Comparison of ENCODE assay signal across 8 cellular contexts in genomic region chr5:65624570-65625555, GRCh38. TPM values are rescaled to one million over a fixed set of nuclear protein-coding genes. Genes with fewer than 3 reads are reported as not detected.
A peak's percentile ranks its signal among the peaks of the same experiment; 100 is the strongest.
DNase-seq lines count a peak whose midpoint lies in the region; ATAC-seq, FAIRE-seq and TF ChIP-seq lines count a peak whose summit lies in the region.

Gene SHLD3, plus strand, starts transcription at chr5:65625027. Its CDS starts 4,561 bp downstream, at chr5:65629588.
Gene TRAPPC13, plus strand, starts transcription at chr5:65625027. Its CDS starts 34 bp downstream, at chr5:65625061.

- ATAC-seq in HG03457 (IDR thresholded peaks at IDR 0.05; ENCODE audit: unreplicated experiment), result peak; percentile 60
- peak; percentile 91 for ATAC-seq in left lobe of liver

- DNase-seq in BJ (ENCODE audit: low read depth), result peak; percentile 54
- peak; percentile 22 for DNase-seq in GM19239 (ENCODE audit: insufficient read length, low spot score)
- peak; percentile 86 to 91 for DNase-seq in NCI-H524 (lab: John Stamatoyannopoulos, UW)
- DNase-seq in activated CD4-positive, alpha-beta T cell treated with anti-CD3 and anti-CD28 coated beads for 48 hours, result peak; percentile 84
- peak; percentile 90 for DNase-seq in left lobe of liver (ENCODE audit: low spot score)
- peak; percentile 70 to 82 for DNase-seq in stimulated activated CD4-positive, alpha-beta T cell treated with anti-CD3 and anti-CD28 coated beads, Interleukin-2, amount 100 ng/mL, for 24 hours

- POLR2A ChIA-PET in BJ (lab: Charles Lee), result no interaction called here

- H3K36me3 Mint-ChIP-seq in dendritic cell treated with granulocyte-macrophage colony-stimulating factor and Interleukin-4, amounts not matched to agents 40 ng/mL and 50 ng/mL, for 4 days (ENCODE audit: low read depth), result peaks cover 30% of the 10 kb centered on the region

- peak within 1 kb of the TSS; percentile 97 for H3K27ac Mint-ChIP-seq in dendritic cell treated with granulocyte-macrophage colony-stimulating factor and Interleukin-4, amounts not matched to agents 40 ng/mL and 50 ng/mL, for 4 days

- no peaks in the 10 kb centered on the region for H3K27me3 Mint-ChIP-seq in dendritic cell treated with granulocyte-macrophage colony-stimulating factor and Interleukin-4, amounts not matched to agents 40 ng/mL and 50 ng/mL, for 4 days

- H3K4me1 Mint-ChIP-seq in dendritic cell treated with granulocyte-macrophage colony-stimulating factor and Interleukin-4, amounts not matched to agents 40 ng/mL and 50 ng/mL, for 4 days (ENCODE audit: low read depth), result peaks cover 16% of the 10 kb centered on the region

- peak within 1 kb of the TSS; percentile 79 for H3K4me3 ChIP-seq in BJ (ENCODE audit: low read depth, low read length)

- no peak for FAIRE-seq in GM19239 (lab: Jason Lieb, UNC)

- no peaks in the 10 kb centered on the region for H3K9me3 Mint-ChIP-seq in dendritic cell treated with granulocyte-macrophage colony-stimulating factor and Interleukin-4, amounts not matched to agents 40 ng/mL and 50 ng/mL, for 4 days

- no peaks in the 10 kb centered on the region; the same call in 1 of the 2 replicates for H3K36me3 ChIP-seq in BJ (ENCODE audit: control insufficient read depth, insufficient read depth, low read length)

- no peaks in the 10 kb centered on the region for H3K27me3 ChIP-seq in BJ (ENCODE audit: control insufficient read depth, insufficient read depth, low read length)

- intact Hi-C loops in dendritic cell treated with granulocyte-macrophage colony-stimulating factor and Interleukin-4, amounts not matched to agents 40 ng/mL and 50 ng/mL, for 4 days (cut with micrococcal nuclease), result loop anchor here (1.0 to 10.0 kb wide), 4 partner anchors 62 to 856 kb away; partner anchors contain the start of genes CENPK, CWC27, NLN and PPWD1

- peak within 1 kb of the TSS; percentile 98 for H3K4me3 Mint-ChIP-seq in dendritic cell treated with granulocyte-macrophage colony-stimulating factor and Interleukin-4, amounts not matched to agents 40 ng/mL and 50 ng/mL, for 4 days

- CTCF ChIA-PET in BJ (lab: Yijun Ruan, JAX), result interaction anchor here (0.9 to 1.2 kb wide), 2 partner anchors 38 to 119 kb away, joined by 3 to 4 read pairs; no protein-coding TSS in a partner anchor

- no peak for TF ChIP-seq CTCF in BJ (IDR thresholded peaks at IDR 0.05; ENCODE audit: insufficient read depth, low read depth, low read length)

RNA-seq across cellular contexts. Expression of gene SHLD3, which starts in this region (rescaled TPM):
- 0.58 and 1.8 TPM in 2 replicates for polyA plus RNA-seq in BJ (2011; rRNA removed)
- polyA minus RNA-seq in BJ (2011; rRNA and poly(A)+ RNA removed), result 0.81 and 1.3 TPM in 2 replicates
- 0.55 TPM for total RNA-seq in left lobe of liver

RNA-seq across cellular contexts. Expression of gene TRAPPC13, which starts in this region (rescaled TPM):
- polyA plus RNA-seq in BJ (2011; rRNA removed), result 9.8 and 17.7 TPM in 2 replicates
- 2.6 and 5.3 TPM in 2 replicates for polyA minus RNA-seq in BJ (2011; rRNA and poly(A)+ RNA removed)
- 7.5 TPM for total RNA-seq in left lobe of liver

Comparison
In these comparisons a context has a peak if more than half of its experiments do, and no peak if none do; other contexts are left out.
1. Peak in every context shown above with its lines: DNase-seq, ATAC-seq and H3K4me3 ChIP-seq.
2. DNase-seq: peak in every context shown above with its lines; median percentile 90 in left lobe of liver; 88 in NCI-H524; 84 in activated CD4-positive, alpha-beta T cell treated with anti-CD3 and anti-CD28 coated beads for 48 hours; 76 in stimulated activated CD4-positive, alpha-beta T cell treated with anti-CD3 and anti-CD28 coated beads, Interleukin-2, amount 100 ng/mL, for 24 hours; 54 in BJ; 22 in GM19239.